Comparison of ENCODE assay signal across 8 cellular contexts in the genomic region with DNA sequence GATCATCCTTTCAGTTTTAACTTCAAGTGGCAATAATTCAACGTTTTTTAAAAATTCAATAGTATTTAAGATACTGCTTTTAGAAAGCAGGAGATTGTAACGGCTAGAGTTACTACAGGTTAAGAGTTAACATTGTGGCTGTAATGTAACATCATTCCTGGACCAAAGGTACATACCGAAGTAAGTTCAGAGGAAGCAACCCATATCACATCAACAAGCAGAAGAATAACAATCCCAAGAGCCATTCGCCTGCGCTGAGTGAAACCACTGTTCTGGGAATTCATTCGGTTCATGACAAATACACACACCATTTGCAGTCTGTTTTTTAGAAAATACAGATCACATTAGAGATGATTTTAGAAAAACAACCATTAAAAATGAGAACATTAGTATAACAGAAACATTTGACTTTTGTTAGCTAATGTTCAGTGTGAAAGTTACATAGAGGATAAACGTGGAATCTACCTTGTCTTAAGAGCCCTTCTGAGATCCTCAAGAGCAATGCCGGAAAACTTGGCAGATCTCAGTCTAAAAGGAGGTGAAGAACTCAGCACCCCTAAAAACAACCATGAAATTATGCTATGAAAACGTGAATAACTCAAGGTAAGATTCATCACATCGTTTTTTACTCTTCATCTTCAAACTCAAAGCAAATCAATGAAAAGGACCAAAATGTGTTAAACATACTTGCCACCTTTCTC. TPM values are rescaled to one million over a fixed set of nuclear protein-coding genes. Genes with fewer than 3 reads are reported as not detected.
DNase-seq lines count a peak whose midpoint lies in the region; ATAC-seq lines count a peak whose summit lies in the region.

No MANE protein-coding gene starts in this region.

- H3K27me3 ChIP-seq in duodenal mucosa (ENCODE audit: control insufficient read depth in 1 of 2, insufficient read depth in 2 of 2, low read length in 2 of 2), result no peaks in the 10 kb centered on the region

- H3K36me3 ChIP-seq in duodenal mucosa (ENCODE audit: control insufficient read depth in 1 of 2, insufficient read depth in 2 of 2, low read length in 2 of 2), result peaks cover 5 to 9% of the 10 kb centered on the region in 2 donors

- DNase-seq in EH (ENCODE audit: low read depth) (peak; percentile 19), NAMALWA (ENCODE audit: low spot score) (peak; percentile 20), NCI-H128 (lab: John Stamatoyannopoulos, UW; ENCODE audit: unreplicated experiment) (no peak), NCI-H226 (no peak)
- no peak for DNase-seq in natural killer cell treated with Interleukin-12 subunit alpha and Interleukin-12 subunit beta and Interleukin-15 and Interleukin-18, amount 100 ng/mL, for 72 hours (ENCODE audit: low spot score)

- peak overlapping the region; percentile 54 to 92 for H3K9ac ChIP-seq in duodenal mucosa (ENCODE audit: low read depth in 1 of 2, low read length in 2 of 2)

- peak overlapping the region; percentile 93 to 98 for H3K4me3 ChIP-seq in duodenal mucosa (ENCODE audit: low read depth in 1 of 2, low read length in 2 of 2)

- peaks cover 10 to 24% of the 10 kb centered on the region in 2 donors for H3K4me1 ChIP-seq in duodenal mucosa (ENCODE audit: control insufficient read depth in 1 of 2, insufficient read depth in 2 of 2, low read length in 2 of 2)

- H3K27ac Mint-ChIP-seq in natural killer cell treated with Interleukin-12 subunit alpha and Interleukin-12 subunit beta and Interleukin-15 and Interleukin-18, amount 100 ng/mL, for 72 hours, result peak overlapping the region; percentile 79 to 95

- ATAC-seq in natural killer cell treated with Interleukin-12 subunit alpha and Interleukin-12 subunit beta and Interleukin-15 and Interleukin-18, amount 100 ng/mL, for 72 hours, result no peak
- ATAC-seq in HG03457 (IDR thresholded peaks at IDR 0.05; ENCODE audit: unreplicated experiment) (no peak), HG02571 (IDR thresholded peaks at IDR 0.05; ENCODE audit: unreplicated experiment) (no peak)

- H3K9me3 Mint-ChIP-seq in natural killer cell treated with Interleukin-12 subunit alpha and Interleukin-12 subunit beta and Interleukin-15 and Interleukin-18, amount 100 ng/mL, for 72 hours, result no peaks in the 10 kb centered on the region

- H3K36me3 Mint-ChIP-seq in natural killer cell treated with Interleukin-12 subunit alpha and Interleukin-12 subunit beta and Interleukin-15 and Interleukin-18, amount 100 ng/mL, for 72 hours, result peaks cover 15% of the 10 kb centered on the region

- no peaks in the 10 kb centered on the region for H3K9me3 ChIP-seq in duodenal mucosa (ENCODE audit: control insufficient read depth in 1 of 2, low read length in 2 of 2)

- H3K27ac ChIP-seq in duodenal mucosa (ENCODE audit: low read depth, low read length), result no peak overlapping the region

- H3K4me1 Mint-ChIP-seq in natural killer cell treated with Interleukin-12 subunit alpha and Interleukin-12 subunit beta and Interleukin-15 and Interleukin-18, amount 100 ng/mL, for 72 hours (ENCODE audit: low read depth in 2 of 2), result peaks cover 20 to 30% of the 10 kb centered on the region in 2 donors

- H3K27me3 Mint-ChIP-seq in natural killer cell treated with Interleukin-12 subunit alpha and Interleukin-12 subunit beta and Interleukin-15 and Interleukin-18, amount 100 ng/mL, for 72 hours, result no peaks in the 10 kb centered on the region

- peak overlapping the region; percentile 92 for H3K4me3 Mint-ChIP-seq in natural killer cell treated with Interleukin-12 subunit alpha and Interleukin-12 subunit beta and Interleukin-15 and Interleukin-18, amount 100 ng/mL, for 72 hours

RNA-seq across cellular contexts. Expression of gene SLC35F5, which starts 1.3 kb away (rescaled TPM):
- 10 to 100 TPM; 27.3 to 39.7 TPM for total RNA-seq in natural killer cell treated with Interleukin-12 subunit alpha and Interleukin-12 subunit beta and Interleukin-15 and Interleukin-18, amount 100 ng/mL, for 72 hours

Comparison
In these comparisons a context has a peak if more than half of its experiments do, and no peak if none do; other contexts are left out.
1. DNase-seq: peak in EH (single experiment) and NAMALWA (single experiment); none in natural killer cell treated with Interleukin-12 subunit alpha and Interleukin-12 subunit beta and Interleukin-15 and Interleukin-18, amount 100 ng/mL, for 72 hours (single experiment), NCI-H128 (single experiment) and NCI-H226 (single experiment).